Comparison of ENCODE assay signal across 1 cellular context in the genomic region with DNA sequence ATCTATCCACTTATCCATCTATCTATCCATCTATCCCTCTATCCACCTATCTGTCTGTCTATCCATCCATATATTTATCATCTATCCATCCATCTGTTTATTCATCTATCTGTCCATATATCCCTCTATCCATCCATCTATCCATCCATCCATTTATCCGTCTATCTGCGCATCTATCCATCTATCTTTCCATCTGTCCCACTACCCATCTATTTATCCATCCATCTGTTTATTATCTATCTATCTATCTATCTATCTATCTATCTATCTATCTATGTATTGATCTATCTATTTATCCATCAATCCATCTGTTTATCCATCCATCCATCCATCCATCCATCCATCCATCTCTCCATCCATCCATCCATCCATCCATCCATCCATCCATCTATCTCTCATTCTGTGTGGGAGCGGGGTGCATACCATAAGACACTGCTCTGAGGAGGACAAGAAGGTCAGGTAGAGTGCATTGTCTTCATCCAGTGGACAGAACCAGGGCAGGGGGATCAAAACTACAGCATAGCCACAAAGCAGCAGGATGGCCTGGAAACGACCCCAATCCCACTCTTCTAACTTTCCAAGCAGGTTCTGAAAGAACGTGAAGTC.
TF ChIP-seq lines count a peak whose summit lies in the region.

No MANE protein-coding gene starts in this region.

TF ChIP-seq in WTC11, 78 proteins besides CTCF, POLR2A, EP300 and RAD21:
- TF ChIP-seq, protein P1, sequence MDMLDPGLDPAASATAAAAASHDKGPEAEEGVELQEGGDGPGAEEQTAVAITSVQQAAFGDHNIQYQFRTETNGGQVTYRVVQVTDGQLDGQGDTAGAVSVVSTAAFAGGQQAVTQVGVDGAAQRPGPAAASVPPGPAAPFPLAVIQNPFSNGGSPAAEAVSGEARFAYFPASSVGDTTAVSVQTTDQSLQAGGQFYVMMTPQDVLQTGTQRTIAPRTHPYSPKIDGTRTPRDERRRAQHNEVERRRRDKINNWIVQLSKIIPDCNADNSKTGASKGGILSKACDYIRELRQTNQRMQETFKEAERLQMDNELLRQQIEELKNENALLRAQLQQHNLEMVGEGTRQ (CRISPR knock-in tag; IDR thresholded peaks at IDR 0.05): no peak
- TF ChIP-seq, protein P2, sequence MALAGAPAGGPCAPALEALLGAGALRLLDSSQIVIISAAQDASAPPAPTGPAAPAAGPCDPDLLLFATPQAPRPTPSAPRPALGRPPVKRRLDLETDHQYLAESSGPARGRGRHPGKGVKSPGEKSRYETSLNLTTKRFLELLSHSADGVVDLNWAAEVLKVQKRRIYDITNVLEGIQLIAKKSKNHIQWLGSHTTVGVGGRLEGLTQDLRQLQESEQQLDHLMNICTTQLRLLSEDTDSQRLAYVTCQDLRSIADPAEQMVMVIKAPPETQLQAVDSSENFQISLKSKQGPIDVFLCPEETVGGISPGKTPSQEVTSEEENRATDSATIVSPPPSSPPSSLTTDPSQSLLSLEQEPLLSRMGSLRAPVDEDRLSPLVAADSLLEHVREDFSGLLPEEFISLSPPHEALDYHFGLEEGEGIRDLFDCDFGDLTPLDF (CRISPR knock-in tag; IDR thresholded peaks at IDR 0.05): no peak
- no peak for TF ChIP-seq NR1H2 (CRISPR knock-in tag; IDR thresholded peaks at IDR 0.05)
